25 cellular contexts compared by ENCODE assay signal in genomic region chr11:18093946-18094345, GRCh38. TPM values are rescaled to one million over a fixed set of nuclear protein-coding genes. Genes with fewer than 3 reads are reported as not detected.
"Had no signal": no experiment of that assay in that cellular context is flagged by ENCODE, and none has a peak within 500 bp of the region (broad histone marks: within the 10 kb centered on the region; RNA-seq: fewer than 3 reads in every experiment).

No MANE protein-coding gene starts in this region.

- H3K27me3 Mint-ChIP-seq: activated naive CD8-positive, alpha-beta T cell treated with anti-CD3 and anti-CD28 coated beads, Interleukin-2, amount 10 ng/mL, durations not matched to agents 7 days and 5 days had no signal

- H3K4me3 Mint-ChIP-seq: activated naive CD8-positive, alpha-beta T cell treated with anti-CD3 and anti-CD28 coated beads, Interleukin-2, amount 10 ng/mL, durations not matched to agents 7 days and 5 days had no signal

- H3K27ac Mint-ChIP-seq: activated naive CD8-positive, alpha-beta T cell treated with anti-CD3 and anti-CD28 coated beads, Interleukin-2, amount 10 ng/mL, durations not matched to agents 7 days and 5 days had no signal

- H3K9me3 Mint-ChIP-seq: activated naive CD8-positive, alpha-beta T cell treated with anti-CD3 and anti-CD28 coated beads, Interleukin-2, amount 10 ng/mL, durations not matched to agents 7 days and 5 days had no signal

- DNase-seq: activated CD4-positive, alpha-beta T cell treated with anti-CD3 and anti-CD28 coated beads for 4 hours; activated CD4-positive, alpha-beta T cell treated with anti-CD3 and anti-CD28 coated beads, Interleukin-2, amount 50 U/mL, for 4 hours; activated CD8-positive, alpha-beta memory T cell treated with anti-CD3 and anti-CD28 coated beads for 24 hours; activated effector memory CD4-positive, alpha-beta T cell treated with anti-CD3 and anti-CD28 coated beads, Interleukin-2, amount 50 U/mL, for 16 hours; activated naive CD4-positive, alpha-beta T cell treated with Interleukin-2 at 50 U/mL for 16 hours; activated naive CD8-positive, alpha-beta T cell treated with anti-CD3 and anti-CD28 coated beads, Interleukin-2, amount 10 ng/mL, durations not matched to agents 7 days and 5 days; aorta; caudate nucleus; Kasumi-1; KBM-7; NCI-H1048; NCI-H146; NCI-H187 treated with DMSO at 0.1 percent for 48 hours; NCI-H2081 treated with DMSO at 0.1 percent for 48 hours; NCI-H446; NCI-H524; Peyer's patch; Right ventricle myocardium superior; SJCRH30; SK-N-SH; T-helper 1 cell; WERI-Rb-1 had no signal

RNA-seq across cellular contexts. Expression of gene MRGPRX3, which starts 38.4 kb away (rescaled TPM):
- total RNA-seq: activated naive CD8-positive, alpha-beta T cell treated with anti-CD3 and anti-CD28 coated beads, Interleukin-2, amount 10 ng/mL, durations not matched to agents 7 days and 5 days; aorta; cerebellum; M059J; Peyer's patch; Right ventricle myocardium superior; SJCRH30; T-helper 2 cell treated with Interferon-gamma antibody and Interleukin-4, amounts not matched to agents 100 ng/mL and 5 ng/mL, for 36 hours had no signal
